30 cellular contexts compared by ENCODE assay signal in genomic region chr19:34825212-34825611, GRCh38.
"Had no signal": no experiment of that assay in that cellular context is flagged by ENCODE, and none has a peak within 500 bp of the region (broad histone marks: within the 10 kb centered on the region; RNA-seq: fewer than 3 reads in every experiment).

No MANE protein-coding gene starts in this region.

- H2AFZ ChIP-seq: neural progenitor cell, parathyroid adenoma had no signal

- DNase-seq: naive thymus-derived CD4-positive, alpha-beta T cell; natural killer cell; nucleus accumbens; ovary; posterior cingulate gyrus; psoas muscle; right cardiac atrium; right lobe of liver; sigmoid colon; small intestine; stimulated activated CD4-positive, alpha-beta T cell treated with anti-CD3 and anti-CD28 coated beads, Interleukin-15, amount 100 ng/mL, for 24 hours; stimulated activated CD4-positive, alpha-beta T cell treated with anti-CD3 and anti-CD28 coated beads, Interleukin-2, amount 100 ng/mL, for 24 hours; stimulated activated CD4-positive, alpha-beta T cell treated with anti-CD3 and anti-CD28 coated beads, Interleukin-2, amount 100 ng/mL, for 48 hours; stimulated activated CD4-positive, alpha-beta T cell treated with anti-CD3 and anti-CD28 coated beads, Interleukin-4, amount 100 ng/mL, for 24 hours; stimulated activated naive B cell treated with anti-CD40 and anti-IgM and Interleukin-4, amounts not matched to agents 10 μg/mL and 1 μg/mL and 100 μg/mL, for 72 hours; stimulated activated naive CD4-positive, alpha-beta T cell treated with Interleukin-2 at 50 U/mL for 16 hours; stomach; thyroid gland; trophoblast cell had no signal

- H3K4me1 Mint-ChIP-seq: naive thymus-derived CD4-positive, alpha-beta T cell; nephron; neural progenitor cell; stimulated activated effector memory CD8-positive, alpha-beta T cell treated with anti-CD3 and anti-CD28 coated beads, Interleukin-12 subunit alpha, Interleukin-12 subunit beta, amount 100 ng/mL, for 72 hours; stimulated activated naive B cell treated with anti-CD40 and anti-IgM and Interleukin-4, amounts not matched to agents 10 μg/mL and 1 μg/mL and 100 μg/mL, for 72 hours had no signal

- ATAC-seq: naive thymus-derived CD4-positive, alpha-beta T cell; natural killer cell; psoas muscle; right cardiac atrium; right lobe of liver; stimulated activated effector memory CD8-positive, alpha-beta T cell treated with anti-CD3 and anti-CD28 coated beads, Interleukin-12 subunit alpha, Interleukin-12 subunit beta, amount 100 ng/mL, for 72 hours; stimulated activated naive B cell treated with anti-CD40 and anti-IgM and Interleukin-4, amounts not matched to agents 10 μg/mL and 1 μg/mL and 100 μg/mL, for 72 hours had no signal

- H3K27me3 ChIP-seq: neural progenitor cell, neutrophil, ovary, right lobe of liver, sigmoid colon, stomach, thyroid gland, tibial nerve, upper lobe of left lung, vagina had no signal

- H3K36me3 ChIP-seq: neural progenitor cell, neutrophil, ovary, right lobe of liver, sigmoid colon, stomach, thoracic aorta, thyroid gland, tibial nerve, upper lobe of left lung, vagina had no signal

- H3K4me2 ChIP-seq: neural progenitor cell had no signal

- H3K27me3 Mint-ChIP-seq: naive thymus-derived CD4-positive, alpha-beta T cell; progenitor cell of endocrine pancreas; stimulated activated naive CD8-positive, alpha-beta T cell treated with anti-CD3 and anti-CD28 coated beads, Interleukin-15, Interleukin-2, amounts not matched to agents 100 ng/mL and 50 ng/mL, for 24 hours had no signal

- H3K4me1 ChIP-seq: neural progenitor cell, parathyroid adenoma, psoas muscle, right lobe of liver, sigmoid colon, stomach, thyroid gland, tibial nerve, upper lobe of left lung, vagina had no signal

- H3K4me3 Mint-ChIP-seq: naive thymus-derived CD4-positive, alpha-beta T cell; natural killer cell; nephron; neural progenitor cell; stimulated activated effector memory CD8-positive, alpha-beta T cell treated with anti-CD3 and anti-CD28 coated beads, Interleukin-12 subunit alpha, Interleukin-12 subunit beta, amount 100 ng/mL, for 72 hours; stimulated activated naive B cell treated with anti-CD40 and anti-IgM and Interleukin-4, amounts not matched to agents 10 μg/mL and 1 μg/mL and 100 μg/mL, for 72 hours; stimulated activated naive CD8-positive, alpha-beta T cell treated with anti-CD3 and anti-CD28 coated beads, Interleukin-15, Interleukin-2, amounts not matched to agents 100 ng/mL and 50 ng/mL, for 24 hours had no signal

- H3K36me3 Mint-ChIP-seq: natural killer cell; neural progenitor cell; stimulated activated effector memory CD8-positive, alpha-beta T cell treated with anti-CD3 and anti-CD28 coated beads, Interleukin-12 subunit alpha, Interleukin-12 subunit beta, amount 100 ng/mL, for 72 hours had no signal

- H3K27ac ChIP-seq: neural progenitor cell, neutrophil, ovary, parathyroid adenoma, psoas muscle, right lobe of liver, sigmoid colon, stomach, thoracic aorta, thyroid gland, tibial nerve, upper lobe of left lung, vagina had no signal

- H3K9me3 ChIP-seq: neutrophil, ovary, psoas muscle, right lobe of liver, sigmoid colon, thoracic aorta, thyroid gland, upper lobe of left lung, vagina had no signal

- H3K4me3 ChIP-seq: neural progenitor cell, ovary, psoas muscle, right lobe of liver, sigmoid colon, stomach, thoracic aorta, thyroid gland, tibial nerve, upper lobe of left lung, vagina had no signal

- H3K27ac Mint-ChIP-seq: naive thymus-derived CD4-positive, alpha-beta T cell; natural killer cell; nephron; neural progenitor cell; progenitor cell of endocrine pancreas; stimulated activated effector memory CD8-positive, alpha-beta T cell treated with anti-CD3 and anti-CD28 coated beads, Interleukin-12 subunit alpha, Interleukin-12 subunit beta, amount 100 ng/mL, for 72 hours; stimulated activated naive CD8-positive, alpha-beta T cell treated with anti-CD3 and anti-CD28 coated beads, Interleukin-15, Interleukin-2, amounts not matched to agents 100 ng/mL and 50 ng/mL, for 24 hours had no signal

- H3K9me3 Mint-ChIP-seq: natural killer cell; nephron; neural progenitor cell; stimulated activated effector memory CD8-positive, alpha-beta T cell treated with anti-CD3 and anti-CD28 coated beads, Interleukin-12 subunit alpha, Interleukin-12 subunit beta, amount 100 ng/mL, for 72 hours; stimulated activated naive CD8-positive, alpha-beta T cell treated with anti-CD3 and anti-CD28 coated beads, Interleukin-15, Interleukin-2, amounts not matched to agents 100 ng/mL and 50 ng/mL, for 24 hours had no signal

- H3K9ac ChIP-seq: neural progenitor cell, parathyroid adenoma had no signal
